16 cellular contexts compared by ENCODE assay signal in genomic region chrX:72182924-72183323, GRCh38. TPM values are rescaled to one million over a fixed set of nuclear protein-coding genes. Genes with fewer than 3 reads are reported as not detected.
DNase-seq lines count a peak whose midpoint lies in the region; ATAC-seq and TF ChIP-seq lines count a peak whose summit lies in the region.
"Had no signal": no experiment of that assay in that cellular context is flagged by ENCODE, and none has a peak within 500 bp of the region (broad histone marks: within the 10 kb centered on the region; RNA-seq: fewer than 3 reads in every experiment).

No MANE protein-coding gene starts in this region.

- peaks cover 7% of the 10 kb centered on the region; the same call in 1 of the 2 replicates for H3K79me2 ChIP-seq in KMS-11 (ENCODE audit: insufficient read depth, low read depth)
- no peaks in the 10 kb centered on the region for H3K79me2 ChIP-seq in neural cell (replicated peaks; ENCODE audit: insufficient read depth, low read length)

- H3K9me2 ChIP-seq in neural cell (ENCODE audit: insufficient read depth, low read length): no peaks in the 10 kb centered on the region

- peak overlapping the region in 7 of 10 experiments; percentile 68 to 85 (median 83); a peak in 13 of 20 replicates for H3K4me3 ChIP-seq in BLaER1 treated with 17β-estradiol and CSF1 and Interleukin-3, amounts not matched to agents 10 nM and 100 nM
- H3K4me3 ChIP-seq in KMS-11 (IDR thresholded peaks at IDR 0.05; ENCODE audit: insufficient read depth, low read depth, low read length) (no peak overlapping the region), coronary artery (peak overlapping the region; percentile 79), neural cell (ENCODE audit: low read length) (peak overlapping the region; percentile 80), left lung (no peak overlapping the region)

- peaks cover 0 to 25% (median 12%) of the 10 kb centered on the region in 11 experiments; a peak in 12 of 22 replicates for H3K36me3 ChIP-seq in BLaER1 treated with 17β-estradiol and CSF1 and Interleukin-3, amounts not matched to agents 10 nM and 100 nM
- H3K36me3 ChIP-seq in KMS-11 (ENCODE audit: insufficient read depth) (no peaks in the 10 kb centered on the region), neural cell (ENCODE audit: insufficient read depth, low read length) (no peaks in the 10 kb centered on the region), left lung (peaks cover 0 to 18% of the 10 kb centered on the region in 2 donors)
- H3K36me3 ChIP-seq: brain microvascular endothelial cell, gastrocnemius medialis had no signal

- peak overlapping the region; percentile 58 to 86 (median 69) for H3K4me2 ChIP-seq in BLaER1 treated with 17β-estradiol and CSF1 and Interleukin-3, amounts not matched to agents 10 nM and 100 nM
- H3K4me2 ChIP-seq in KMS-11 (peak overlapping the region; percentile 51; the same call in 1 of the 2 replicates), neural cell (ENCODE audit: low read length) (peak overlapping the region; percentile 30)

- peaks cover 17 to 20% (median 19%) of the 10 kb centered on the region in 10 experiments for H3K4me1 ChIP-seq in BLaER1 treated with 17β-estradiol and CSF1 and Interleukin-3, amounts not matched to agents 10 nM and 100 nM
- H3K4me1 ChIP-seq in KMS-11 (ENCODE audit: low read depth, poor library complexity, severe bottlenecking): peaks cover 14% of the 10 kb centered on the region
- peaks cover 0 to 6% of the 10 kb centered on the region in 2 donors for H3K4me1 ChIP-seq in left lung

- peak overlapping the region in 6 of 11 experiments; percentile 81 to 91 (median 86); a peak in 7 of 22 replicates for H3K9ac ChIP-seq in BLaER1 treated with 17β-estradiol and CSF1 and Interleukin-3, amounts not matched to agents 10 nM and 100 nM
- H3K9ac ChIP-seq in KMS-11 (no peak overlapping the region), neural cell (ENCODE audit: low read length) (no peak overlapping the region)

- ATAC-seq in sciatic nerve (no peak), HG03469 (IDR thresholded peaks at IDR 0.05; ENCODE audit: unreplicated experiment) (no peak), left lung (no peak), GM21447 (IDR thresholded peaks at IDR 0.05; ENCODE audit: unreplicated experiment) (no peak)
- ATAC-seq: gastrocnemius medialis had no signal

- H3K9me3 ChIP-seq in BLaER1 treated with 17β-estradiol and CSF1 and Interleukin-3, amounts not matched to agents 10 nM and 100 nM (replicated peaks in 1 of 11): peaks cover 0 to 3% (median 0%) of the 10 kb centered on the region in 11 experiments; a peak in 5 of 22 replicates
- H3K9me3 ChIP-seq in neural cell (ENCODE audit: low read length) (no peaks in the 10 kb centered on the region), left lung (no peaks in the 10 kb centered on the region)
- H3K9me3 ChIP-seq: gastrocnemius medialis had no signal

- no peak for TF ChIP-seq EP300 in neural cell (conservative IDR thresholded peaks at IDR 0.05; ENCODE audit: poor library complexity, severe bottlenecking)

- no peak overlapping the region for H3K27ac ChIP-seq in BLaER1 treated with 17β-estradiol and CSF1 and Interleukin-3, amounts not matched to agents 10 nM and 100 nM
- H3K27ac ChIP-seq in KMS-11 (no peak overlapping the region), coronary artery (no peak overlapping the region), neural cell (ENCODE audit: low read length) (no peak overlapping the region), left lung (no peak overlapping the region)
- H3K27ac ChIP-seq: brain microvascular endothelial cell, gastrocnemius medialis had no signal

- H3K27me3 ChIP-seq in BLaER1 treated with 17β-estradiol and CSF1 and Interleukin-3, amounts not matched to agents 10 nM and 100 nM: peaks cover 0 to 10% (median 0%) of the 10 kb centered on the region in 11 experiments; a peak in 8 of 22 replicates
- H3K27me3 ChIP-seq in KMS-11 (ENCODE audit: insufficient read depth, low read depth): no peaks in the 10 kb centered on the region
- no peaks in the 10 kb centered on the region for H3K27me3 ChIP-seq in neural cell (ENCODE audit: insufficient read depth, low read depth, low read length)
- H3K27me3 ChIP-seq in left lung: no peaks in the 10 kb centered on the region
- H3K27me3 ChIP-seq: brain microvascular endothelial cell, gastrocnemius medialis had no signal

- H2AFZ ChIP-seq in KMS-11 (ENCODE audit: low read depth) (no peak overlapping the region), neural cell (ENCODE audit: low read depth, low read length) (no peak overlapping the region)

- no peaks in the 10 kb centered on the region for H3F3A ChIP-seq in neural cell (ENCODE audit: insufficient read depth, low read length, poor library complexity, severe bottlenecking)

- intact Hi-C loops in sciatic nerve (cut with DNase I): no loop called here
- intact Hi-C loops in left lung (cut with DNase I): no loop called here

- H4K20me1 ChIP-seq in BLaER1 treated with 17β-estradiol and CSF1 and Interleukin-3, amounts not matched to agents 10 nM and 100 nM: peaks cover 0 to 16% (median 3%) of the 10 kb centered on the region in 11 experiments; a peak in 4 of 22 replicates
- H4K20me1 ChIP-seq in KMS-11 (ENCODE audit: insufficient read depth) (no peaks in the 10 kb centered on the region), neural cell (ENCODE audit: insufficient read depth) (no peaks in the 10 kb centered on the region)

- TF ChIP-seq RAD21 in neural cell (conservative IDR thresholded peaks at IDR 0.05): no peak

- no peak for TF ChIP-seq CTCF in KMS-11 (conservative IDR thresholded peaks at IDR 0.05; ENCODE audit: low read depth, low read length)
- no peak for TF ChIP-seq CTCF in coronary artery (IDR thresholded peaks at IDR 0.05)
- no peak for TF ChIP-seq CTCF in neural cell (IDR thresholded peaks at IDR 0.05; ENCODE audit: poor library complexity, severe bottlenecking)
- no peak for TF ChIP-seq CTCF in left lung (IDR thresholded peaks at IDR 0.05)

- DNase-seq in coronary artery (ENCODE audit: low spot score): no peak
- DNase-seq in sciatic nerve (ENCODE audit: low spot score): no peak
- no peak for DNase-seq in left lung
- DNase-seq: activated naive CD4-positive, alpha-beta T cell treated with Interleukin-2 at 50 U/mL for 16 hours; brain microvascular endothelial cell; gastrocnemius medialis; Kasumi-1; NCI-H2081; NCI-H748 treated with DMSO at 0.1 percent for 48 hours; posterior cingulate gyrus; SIG-M5 had no signal

TF ChIP-seq in neural cell, 6 proteins besides CTCF, POLR2A, EP300 and RAD21:
- TF ChIP-seq EZH2 (IDR thresholded peaks at IDR 0.05; ENCODE audit: borderline replicate concordance, insufficient read depth, low read length, poor library complexity, severe bottlenecking): no peak
- no peak for TF ChIP-seq REST (IDR thresholded peaks at IDR 0.05; ENCODE audit: borderline replicate concordance)
TF ChIP-seq in neural cell: peak in this region for 0.

RNA-seq across cellular contexts. Expression of gene PIN4, which starts 1.4 kb away (rescaled TPM):
- polyA plus RNA-seq in neural cell: 40.7 and 49.3 TPM in 2 replicates
- 20.7 and 26.2 TPM in 2 replicates for polyA minus RNA-seq in neural cell
- total RNA-seq in sciatic nerve (13.3 TPM), left lung (1 to 10 TPM; 7.6 to 9.0 TPM)

RNA-seq across cellular contexts. Expression of gene RTL5, which starts 51.2 kb away (rescaled TPM):
- polyA plus RNA-seq in neural cell: 10.5 and 16.8 TPM in 2 replicates
- polyA minus RNA-seq in neural cell: 11.7 and 13.4 TPM in 2 replicates
- total RNA-seq in sciatic nerve: 16.2 TPM
- 10 to 100 TPM; 10.6 to 13.3 TPM for total RNA-seq in left lung

RNA-seq across cellular contexts. Expression of gene ERCC6L, which starts 55.9 kb away (rescaled TPM):
- 0.12 and 0.28 TPM in 2 replicates for polyA plus RNA-seq in neural cell
- 0.24 and 0.69 TPM in 2 replicates for polyA minus RNA-seq in neural cell
- 0.09 TPM for total RNA-seq in sciatic nerve
- 1 to 10 TPM; 1.1 to 1.5 TPM for total RNA-seq in left lung

Comparison
In these comparisons a context has a peak if more than half of its experiments do, and no peak if none do; other contexts are left out.
1. H3K4me3 ChIP-seq: peak in BLaER1 treated with 17β-estradiol and CSF1 and Interleukin-3, amounts not matched to agents 10 nM and 100 nM (7 of 10), coronary artery (single experiment) and neural cell (single experiment); none in KMS-11 (single experiment) and left lung (0 of 2).
2. H3K9ac ChIP-seq: peak in BLaER1 treated with 17β-estradiol and CSF1 and Interleukin-3, amounts not matched to agents 10 nM and 100 nM (6 of 11); none in KMS-11 (single experiment) and neural cell (single experiment).
3. Peak in every context shown above with its lines, with median percentiles within 50 percentile points of each other: H3K4me2 ChIP-seq.